In the genomic region with DNA sequence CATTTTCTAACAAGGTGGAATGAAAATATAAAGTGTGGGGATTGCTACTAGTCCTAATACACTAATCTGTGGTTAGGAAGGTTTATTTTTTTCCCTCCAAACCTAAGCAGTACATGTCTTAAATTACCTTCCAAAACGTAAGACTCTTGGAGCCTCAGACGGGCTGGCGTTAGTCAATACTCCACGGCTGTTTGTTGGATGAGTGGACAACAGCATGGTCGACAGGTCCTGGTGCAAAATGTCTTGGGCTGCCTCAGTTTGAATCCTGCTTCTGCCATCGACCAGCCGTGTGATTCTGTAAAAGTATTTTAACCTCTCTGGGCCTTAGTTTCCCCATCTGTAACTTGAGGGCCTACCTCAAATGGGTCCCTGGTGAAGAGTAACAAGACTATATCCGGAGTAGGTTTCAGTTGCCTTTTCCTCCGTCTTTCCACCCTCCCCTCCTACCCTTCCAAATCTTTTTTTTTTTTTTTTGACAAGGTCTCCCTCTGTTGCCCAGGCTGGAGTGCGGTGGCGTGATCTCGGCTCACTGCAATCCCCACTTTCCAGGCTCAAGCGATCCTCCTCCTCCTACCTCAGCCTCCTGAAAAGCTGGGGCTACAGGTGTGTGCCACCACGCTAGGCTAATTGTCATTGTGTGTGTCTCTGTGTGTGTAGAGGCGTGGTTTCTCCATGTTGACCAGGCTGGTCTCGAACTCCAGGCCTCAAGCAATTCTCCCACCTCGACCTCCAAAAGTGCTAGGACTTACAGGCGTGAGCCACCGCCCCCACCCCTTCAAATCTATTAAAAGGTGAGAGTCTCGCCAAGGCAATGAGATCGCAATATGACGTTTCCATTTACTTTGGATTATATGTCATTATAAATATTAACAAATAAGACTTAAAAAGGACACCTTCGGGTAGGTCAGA, we compare ENCODE assay signal across 1 cellular context.
TF ChIP-seq lines count a peak whose summit lies in the region.

No MANE protein-coding gene starts in this region.

TF ChIP-seq in endothelial cell of umbilical vein, 7 proteins besides CTCF, POLR2A, EP300 and RAD21:
- TF ChIP-seq FOS (IDR thresholded peaks at IDR 0.05; ENCODE audit: borderline replicate concordance, insufficient read depth, low read length) (no peak), GATA2 (IDR thresholded peaks at IDR 0.05; ENCODE audit: insufficient read depth, insufficient read length, low read depth, low read length) (no peak), JUN (IDR thresholded peaks at IDR 0.05; ENCODE audit: borderline replicate concordance, insufficient read depth, insufficient read length, low read depth) (no peak), MYC (IDR thresholded peaks at IDR 0.05; ENCODE audit: low read depth, low read length) (no peak)
